Comparison of ENCODE assay signal across 21 cellular contexts in genomic region chr16:53084141-53084541, GRCh38. TPM values are rescaled to one million over a fixed set of nuclear protein-coding genes. Genes with fewer than 3 reads are reported as not detected.
DNase-seq lines count a peak whose midpoint lies in the region; ATAC-seq and TF ChIP-seq lines count a peak whose summit lies in the region.
"Had no signal": no experiment of that assay in that cellular context is flagged by ENCODE, and none has a peak within 500 bp of the region (broad histone marks: within the 10 kb centered on the region; RNA-seq: fewer than 3 reads in every experiment).

No MANE protein-coding gene starts in this region.

- H3K27ac ChIP-seq in SK-N-SH (ENCODE audit: low read depth in 2 of 2, low read length in 1 of 2) (peak overlapping the region; percentile 99 to 100), epithelial cell of prostate (peak overlapping the region; percentile 94), neural progenitor cell (no peak overlapping the region), upper lobe of left lung (peak overlapping the region; percentile 26 to 88 (median 73))
- H3K27ac ChIP-seq: HL-60, parathyroid adenoma had no signal

- no peaks in the 10 kb centered on the region for H3K9me3 Mint-ChIP-seq in neural progenitor cell
- H3K9me3 Mint-ChIP-seq: activated naive CD8-positive, alpha-beta T cell treated with anti-CD3 and anti-CD28 coated beads for 36 hours; activated T-cell treated with anti-CD3 and anti-CD28 coated beads, Interleukin-2, amount 50 U/mL, for 24 hours; CD4-positive, alpha-beta memory T cell had no signal

- no peaks in the 10 kb centered on the region for H3K36me3 ChIP-seq in SK-N-SH (replicated peaks in 1 of 2; ENCODE audit: control insufficient read depth in 1 of 2, insufficient read depth in 2 of 2, low read length in 1 of 2)
- no peaks in the 10 kb centered on the region for H3K36me3 ChIP-seq in neural progenitor cell
- no peaks in the 10 kb centered on the region for H3K36me3 ChIP-seq in upper lobe of left lung

- no peak for TF ChIP-seq RAD21 in SK-N-SH (IDR thresholded peaks at IDR 0.05; ENCODE audit: low read length)

- DNase-seq in SK-N-SH: no peak
- DNase-seq in epithelial cell of prostate (ENCODE audit: low read depth, low spot score): peak; percentile 92
- no peak for DNase-seq in neural progenitor cell (ENCODE audit: low spot score)
- DNase-seq in upper lobe of left lung: peak in 1 of 2 donors; percentile 44
- DNase-seq in NCI-H345 (lab: John Stamatoyannopoulos, UW): no peak
- no peak for DNase-seq in stimulated activated CD4-positive, alpha-beta T cell treated with anti-CD3 and anti-CD28 coated beads, Interleukin-1b, Interleukin-23, amount 100 ng/mL, for 48 hours
- no peak for DNase-seq in COLO829 (ENCODE audit: low spot score)
- DNase-seq: 8988T; activated CD4-positive, alpha-beta T cell treated with anti-CD3 and anti-CD28 coated beads, Interleukin-2, amount 50 U/mL, for 1 hour; activated naive CD8-positive, alpha-beta T cell treated with anti-CD3 and anti-CD28 coated beads for 36 hours; activated T-cell treated with anti-CD3 and anti-CD28 coated beads, Interleukin-2, amount 50 U/mL, for 24 hours; caudate nucleus; CD4-positive, alpha-beta memory T cell; effector memory CD4-positive, alpha-beta T cell; KG1; NCI-H1436 treated with DMSO at 0.1 percent for 48 hours; NCI-H2227 treated with DMSO at 0.1 percent for 48 hours had no signal

- H3K4me1 ChIP-seq in SK-N-SH (ENCODE audit: control insufficient read depth in 1 of 2, insufficient read depth in 2 of 2, low read depth in 1 of 2, low read length in 1 of 2) (peaks cover 64 to 73% of the 10 kb centered on the region in 2 experiments), neural progenitor cell (peaks cover 23% of the 10 kb centered on the region), upper lobe of left lung (peaks cover 41 to 73% (median 68%) of the 10 kb centered on the region in 4 donors)

- peaks cover 54% of the 10 kb centered on the region for H3K4me1 Mint-ChIP-seq in neural progenitor cell

- CTCF ChIA-PET in SK-N-SH (lab: Yijun Ruan, JAX): interaction anchor here (1.1 to 2.4 kb wide), 2 partner anchors 15 to 124 kb away, joined by 3 to 14 read pairs; no protein-coding TSS in a partner anchor

- POLR2A ChIA-PET in SK-N-SH (lab: Yijun Ruan, JAX): no interaction called here

- H3K4me3 ChIP-seq in SK-N-SH (ENCODE audit: low read depth in 2 of 2, low read length in 1 of 2): no peak overlapping the region
- no peak overlapping the region for H3K4me3 ChIP-seq in neural progenitor cell
- H3K4me3 ChIP-seq in upper lobe of left lung: no peak overlapping the region
- H3K4me3 ChIP-seq: SK-N-MC had no signal

- 88% methylated on average over 4 of the region's 4 CpGs for WGBS in SK-N-SH (ENCODE audit: low lambda C conversion rate)
- 64 to 78% methylated on average over 4 of the region's 4 CpGs for WGBS in upper lobe of left lung, 2 donors

- H3F3A ChIP-seq in SK-N-SH (replicated peaks; ENCODE audit: insufficient read depth) (peaks cover 46% of the 10 kb centered on the region), neural progenitor cell (ENCODE audit: low read depth) (peaks cover 6% of the 10 kb centered on the region)

- H3K27me3 Mint-ChIP-seq in neural progenitor cell (ENCODE audit: insufficient read depth, low read depth): peaks cover 5% of the 10 kb centered on the region
- H3K27me3 Mint-ChIP-seq: activated naive CD8-positive, alpha-beta T cell treated with anti-CD3 and anti-CD28 coated beads for 36 hours; activated T-cell treated with anti-CD3 and anti-CD28 coated beads, Interleukin-2, amount 50 U/mL, for 24 hours; CD4-positive, alpha-beta memory T cell had no signal

- TF ChIP-seq POLR2A in upper lobe of left lung (IDR thresholded peaks at IDR 0.05): no peak

- H3K4me3 Mint-ChIP-seq in neural progenitor cell: no peak overlapping the region
- H3K4me3 Mint-ChIP-seq: activated naive CD8-positive, alpha-beta T cell treated with anti-CD3 and anti-CD28 coated beads for 36 hours; activated T-cell treated with anti-CD3 and anti-CD28 coated beads, Interleukin-2, amount 50 U/mL, for 24 hours; CD4-positive, alpha-beta memory T cell had no signal

- peak overlapping the region; percentile 90 for H3K27ac Mint-ChIP-seq in neural progenitor cell
- H3K27ac Mint-ChIP-seq: activated naive CD8-positive, alpha-beta T cell treated with anti-CD3 and anti-CD28 coated beads for 36 hours; activated T-cell treated with anti-CD3 and anti-CD28 coated beads, Interleukin-2, amount 50 U/mL, for 24 hours; CD4-positive, alpha-beta memory T cell had no signal

- H4K20me1 ChIP-seq in SK-N-SH (ENCODE audit: insufficient read depth) (no peaks in the 10 kb centered on the region), neural progenitor cell (ENCODE audit: low read depth) (peaks cover 2% of the 10 kb centered on the region)

- H3K4me2 ChIP-seq in SK-N-SH: no peak overlapping the region
- H3K4me2 ChIP-seq in neural progenitor cell: no peak overlapping the region

- no peaks in the 10 kb centered on the region for H3K9me2 ChIP-seq in SK-N-SH

- H3K9me3 ChIP-seq in SK-N-SH (no peaks in the 10 kb centered on the region), neural progenitor cell (ENCODE audit: low read depth) (no peaks in the 10 kb centered on the region), upper lobe of left lung (no peaks in the 10 kb centered on the region)

- no peak for TF ChIP-seq EP300 in SK-N-SH (IDR thresholded peaks at IDR 0.05; ENCODE audit: borderline replicate concordance in 1 of 2, low read depth in 1 of 2, low read length in 1 of 2)
- no peak for TF ChIP-seq EP300 in upper lobe of left lung (IDR thresholded peaks at IDR 0.05)

- H2AFZ ChIP-seq in SK-N-SH (ENCODE audit: low read depth) (no peak overlapping the region), neural progenitor cell (replicated peaks) (no peak overlapping the region)
- H2AFZ ChIP-seq: parathyroid adenoma had no signal

- TF ChIP-seq CTCF in SK-N-SH (IDR thresholded peaks at IDR 0.05): no peak
- TF ChIP-seq CTCF in neural progenitor cell (IDR thresholded peaks at IDR 0.05): no peak
- no peak for TF ChIP-seq CTCF in upper lobe of left lung (IDR thresholded peaks at IDR 0.05)

- H3K79me2 ChIP-seq in SK-N-SH (ENCODE audit: insufficient read depth): peaks cover 34% of the 10 kb centered on the region
- H3K79me2 ChIP-seq in neural progenitor cell (ENCODE audit: low read depth): no peaks in the 10 kb centered on the region

- H3K9ac ChIP-seq in SK-N-SH: no peak overlapping the region
- no peak overlapping the region for H3K9ac ChIP-seq in neural progenitor cell
- H3K9ac ChIP-seq: parathyroid adenoma had no signal

- ATAC-seq in SK-N-SH treated with all-trans-retinoic acid at 6 μM for 48 hours: no peak
- ATAC-seq in upper lobe of left lung (ENCODE audit: low FRiP score in 2 of 2): peak in 1 of 2 donors; percentile 64

- no peaks in the 10 kb centered on the region for H3K27me3 ChIP-seq in SK-N-SH (ENCODE audit: insufficient read depth)
- H3K27me3 ChIP-seq in neural progenitor cell: no peaks in the 10 kb centered on the region
- no peaks in the 10 kb centered on the region for H3K27me3 ChIP-seq in upper lobe of left lung

- H3K36me3 Mint-ChIP-seq in neural progenitor cell: peaks cover 3% of the 10 kb centered on the region
- H3K36me3 Mint-ChIP-seq: activated naive CD8-positive, alpha-beta T cell treated with anti-CD3 and anti-CD28 coated beads for 36 hours; CD4-positive, alpha-beta memory T cell had no signal

TF ChIP-seq in SK-N-SH, 30 proteins besides CTCF, POLR2A, EP300 and RAD21 (continues in another document):
- TF ChIP-seq RFX5 (IDR thresholded peaks at IDR 0.05; ENCODE audit: low read length) (no peak), USF1 (IDR thresholded peaks at IDR 0.05; ENCODE audit: borderline replicate concordance, low read depth) (no peak), MXI1 (IDR thresholded peaks at IDR 0.05; ENCODE audit: low read depth, low read length) (no peak), JUND (IDR thresholded peaks at IDR 0.05) (no peak), POLR2AphosphoS5 (IDR thresholded peaks at IDR 0.05; ENCODE audit: low read depth, low read length) (no peak), NRF1 (IDR thresholded peaks at IDR 0.05; ENCODE audit: low read depth, low read length) (no peak), ELF1 (IDR thresholded peaks at IDR 0.05) (no peak), YY1 (IDR thresholded peaks at IDR 0.05; ENCODE audit: low read depth) (no peak)

TF ChIP-seq in SK-N-SH treated with all-trans-retinoic acid at 6 μM for 48 hours, 23 proteins besides CTCF, POLR2A, EP300 and RAD21 (continues in another document):
- no peak for TF ChIP-seq SNAI2 (CRISPR knock-in tag; IDR thresholded peaks at IDR 0.05)
- no peak for TF ChIP-seq ISL1 (CRISPR knock-in tag; IDR thresholded peaks at IDR 0.05)
- no peak for TF ChIP-seq ESRRG (CRISPR knock-in tag; IDR thresholded peaks at IDR 0.05)
- no peak for TF ChIP-seq ZNF70 (CRISPR knock-in tag; IDR thresholded peaks at IDR 0.05)
- TF ChIP-seq TOX (CRISPR knock-in tag; IDR thresholded peaks at IDR 0.05; ENCODE audit: borderline replicate concordance): no peak
- TF ChIP-seq ARNTL (CRISPR knock-in tag; IDR thresholded peaks at IDR 0.05; ENCODE audit: borderline replicate concordance, low read depth): no peak
- no peak for TF ChIP-seq CSDC2 (CRISPR knock-in tag; IDR thresholded peaks at IDR 0.05)
- no peak for TF ChIP-seq PPARA (CRISPR knock-in tag; IDR thresholded peaks at IDR 0.05; ENCODE audit: borderline replicate concordance)
- no peak for TF ChIP-seq CREB5 (CRISPR knock-in tag; IDR thresholded peaks at IDR 0.05; ENCODE audit: low read depth)
- no peak for TF ChIP-seq ZNF565 (CRISPR knock-in tag; conservative IDR thresholded peaks at IDR 0.05; ENCODE audit: low read depth)

RNA-seq across cellular contexts. Expression of gene CHD9, which starts 29.4 kb away (rescaled TPM):
- polyA plus RNA-seq in SK-N-SH (2012; rRNA removed): 6.2 and 9.2 TPM in 2 replicates
- polyA plus RNA-seq in SK-N-SH (2012; cell fraction: cytosol; rRNA removed): 8.2 and 10.6 TPM in 2 replicates
- polyA plus RNA-seq in SK-N-SH (2012; cell fraction: nucleus; rRNA removed): 10.2 and 20.1 TPM in 2 replicates
- 52.7 and 86.0 TPM in 2 replicates for total RNA-seq in neural progenitor cell (ENCODE audit: low replicate concordance)
- 10 to 100 TPM; 55.6 to 98.8 (median 68.3) TPM for total RNA-seq in upper lobe of left lung

RNA-seq across cellular contexts. Expression of gene CHD9NB, which starts 31.4 kb away (rescaled TPM):
- polyA plus RNA-seq in SK-N-SH (2012; rRNA removed): 2.5 and 2.7 TPM in 2 replicates
- polyA plus RNA-seq in SK-N-SH (2012; cell fraction: cytosol; rRNA removed): 2.0 and 2.3 TPM in 2 replicates
- polyA plus RNA-seq in SK-N-SH (2012; cell fraction: nucleus; rRNA removed): 4.0 and 5.2 TPM in 2 replicates
- total RNA-seq in neural progenitor cell (ENCODE audit: low replicate concordance) (3.0 and 4.1 TPM in 2 replicates), upper lobe of left lung (10 to 100 TPM in 4 of 6 donors, 1 to 10 TPM in 2; 1.0 to 55.0 (median 12.4) TPM)
- total RNA-seq: CD4-positive, alpha-beta memory T cell had no signal
- polyA plus RNA-seq: CD4-positive, alpha-beta memory T cell had no signal
